ENCODE assay signal across 1 cellular context in genomic region chr6:43687437-43688347, GRCh38.
TF ChIP-seq lines count a peak whose summit lies in the region.

TSS of gene MRPS18A (minus strand) at chr6:43687791. CDS start at chr6:43687779, 12 bp downstream.

TF ChIP-seq in K562, 482 proteins besides CTCF, POLR2A, EP300 and RAD21 (continued from another document and continues in another):
- TF ChIP-seq CBX2 (IDR thresholded peaks at IDR 0.05; ENCODE audit: insufficient read depth, low read length, poor library complexity, severe bottlenecking), result no peak
- peak; percentile 76 for TF ChIP-seq HCFC1 (IDR thresholded peaks at IDR 0.05; ENCODE audit: low read depth, low read length)
- TF ChIP-seq PURB (CRISPR knock-in tag; IDR thresholded peaks at IDR 0.05; ENCODE audit: low read depth), result no peak
- no peak for TF ChIP-seq MLX (CRISPR knock-in tag; conservative IDR thresholded peaks at IDR 0.05)
- TF ChIP-seq PCBP2 (IDR thresholded peaks at IDR 0.05; ENCODE audit: low read depth, low read length, poor library complexity, severe bottlenecking), result no peak
- TF ChIP-seq HDAC2 (IDR thresholded peaks at IDR 0.05), result 0 out of 2 replicates have a peak, but pooled peaks have one; percentile 54
- TF ChIP-seq EHMT2 (IDR thresholded peaks at IDR 0.05), result peak; percentile 86
- TF ChIP-seq STAT6 (CRISPR knock-in tag; IDR thresholded peaks at IDR 0.05), result peak; percentile 69; the same call in 1 of the 2 replicates
- TF ChIP-seq U2AF1 (optimal IDR thresholded peaks at IDR 0.05; ENCODE audit: low read depth, low read length), result no peak
- no peak for TF ChIP-seq WHSC1 (IDR thresholded peaks at IDR 0.05; ENCODE audit: low read length)
- no peak for TF ChIP-seq FOXJ2 (tag; IDR thresholded peaks at IDR 0.05)
- no peak; the same call in 1 of the 2 replicates for TF ChIP-seq CBX5 (IDR thresholded peaks at IDR 0.05; ENCODE audit: borderline replicate concordance, low read depth)
- peak; percentile 53; the same call in 1 of the 2 replicates for TF ChIP-seq GMEB1 (CRISPR knock-in tag; IDR thresholded peaks at IDR 0.05)
- TF ChIP-seq HSF4 (CRISPR knock-in tag; IDR thresholded peaks at IDR 0.05; ENCODE audit: borderline replicate concordance), result no peak
- 0 out of 4 replicates have a peak, but pooled peaks of 1 of the 2 experiments have one; percentile 29 for TF ChIP-seq UBTF (IDR thresholded peaks at IDR 0.05; ENCODE audit: borderline replicate concordance in 1 of 2, low read depth in 2 of 2, low read length in 2 of 2)
- peak; percentile 82 for TF ChIP-seq MEIS2 (IDR thresholded peaks at IDR 0.05; ENCODE audit: partially characterized antibody)
- TF ChIP-seq ARID3B (CRISPR knock-in tag; IDR thresholded peaks at IDR 0.05; ENCODE audit: borderline replicate concordance), result no peak
- peak; percentile 61; the same call in 1 of the 2 replicates for TF ChIP-seq XRCC5 (IDR thresholded peaks at IDR 0.05; ENCODE audit: low read depth, low read length)
- no peak for TF ChIP-seq RUNX1 (IDR thresholded peaks at IDR 0.05; ENCODE audit: low read depth)
- no peak for TF ChIP-seq DDX20 (tag; IDR thresholded peaks at IDR 0.05; ENCODE audit: low read depth)
- no peak for TF ChIP-seq MCM3 (IDR thresholded peaks at IDR 0.05)
- TF ChIP-seq CLOCK (CRISPR knock-in tag; IDR thresholded peaks at IDR 0.05; ENCODE audit: borderline replicate concordance), result no peak
- TF ChIP-seq HMGN3 (IDR thresholded peaks at IDR 0.05; ENCODE audit: borderline replicate concordance, extremely low read depth, insufficient read length, low read depth, low read length), result peak; percentile 84
- no peak for TF ChIP-seq ZBTB12 (CRISPR knock-in tag; IDR thresholded peaks at IDR 0.05)
- no peak for TF ChIP-seq PRDM10 (IDR thresholded peaks at IDR 0.05; ENCODE audit: partially characterized antibody)
- no peak for TF ChIP-seq EZH2 (IDR thresholded peaks at IDR 0.05; ENCODE audit: borderline replicate concordance, low read depth, low read length)
- no peak for TF ChIP-seq CGGBP1 (CRISPR knock-in tag; IDR thresholded peaks at IDR 0.05)
- TF ChIP-seq ZBTB9 (CRISPR knock-in tag; IDR thresholded peaks at IDR 0.05), result peak; percentile 55; the same call in 1 of the 2 replicates
- TF ChIP-seq SMAD4 (CRISPR knock-in tag; conservative IDR thresholded peaks at IDR 0.05), result peak; percentile 67
- peak; percentile 61; the same call in 1 of the 2 replicates for TF ChIP-seq ETV5 (CRISPR knock-in tag; IDR thresholded peaks at IDR 0.05; ENCODE audit: low read depth)
- TF ChIP-seq PTTG1 (tag; IDR thresholded peaks at IDR 0.05; ENCODE audit: low read depth), result peak; percentile 47; the same call in 1 of the 2 replicates
- TF ChIP-seq ELF2 (CRISPR knock-in tag; IDR thresholded peaks at IDR 0.05), result peak; percentile 62
- peak; percentile 82 for TF ChIP-seq VEZF1 (CRISPR knock-in tag; IDR thresholded peaks at IDR 0.05)
- TF ChIP-seq KLF16 (IDR thresholded peaks at IDR 0.05), result no peak
- no peak for TF ChIP-seq ZNF23 (CRISPR knock-in tag; IDR thresholded peaks at IDR 0.05)
- TF ChIP-seq MAFK (IDR thresholded peaks at IDR 0.05; ENCODE audit: low read length), result no peak
